ENCODE assay signal across 20 cellular contexts in genomic region chr18:27707201-27707600, GRCh38.
DNase-seq lines count a peak whose midpoint lies in the region; ATAC-seq and TF ChIP-seq lines count a peak whose summit lies in the region.
"Had no signal": no experiment of that assay in that cellular context is flagged by ENCODE, and none has a peak within 500 bp of the region (broad histone marks: within the 10 kb centered on the region; RNA-seq: fewer than 3 reads in every experiment).

No MANE protein-coding gene starts in this region.

- H3K27ac ChIP-seq in tibial nerve, result no peak overlapping the region
- H3K27ac ChIP-seq: BLaER1, SJSA1 had no signal

- H3K36me3 ChIP-seq in tibial nerve, result no peaks in the 10 kb centered on the region
- H3K36me3 ChIP-seq: BLaER1, SJSA1 had no signal

- peaks cover 0 to 11% (median 4%) of the 10 kb centered on the region in 4 donors for H3K9me3 ChIP-seq in tibial nerve
- H3K9me3 ChIP-seq: SJSA1 had no signal

- no peak overlapping the region for H3K4me3 Mint-ChIP-seq in activated T-helper 17 cell treated with anti-CD3 and anti-CD28 coated beads, Interleukin-2, amount 50 U/mL, for 72 hours
- H3K4me3 Mint-ChIP-seq: CD4-positive, alpha-beta memory T cell had no signal

- 95 to 96% methylated on average over 1 of the region's 1 CpG for WGBS in tibial nerve, 2 donors

- H3K27me3 Mint-ChIP-seq in activated T-helper 17 cell treated with anti-CD3 and anti-CD28 coated beads, Interleukin-2, amount 50 U/mL, for 72 hours, result no peaks in the 10 kb centered on the region
- H3K27me3 Mint-ChIP-seq: CD4-positive, alpha-beta memory T cell had no signal

- no peaks in the 10 kb centered on the region for H3K27me3 ChIP-seq in tibial nerve
- H3K27me3 ChIP-seq: BLaER1, SJSA1 had no signal

- H3K27ac Mint-ChIP-seq in activated T-helper 17 cell treated with anti-CD3 and anti-CD28 coated beads, Interleukin-2, amount 50 U/mL, for 72 hours, result no peak overlapping the region
- H3K27ac Mint-ChIP-seq: CD4-positive, alpha-beta memory T cell had no signal

- H3K36me3 Mint-ChIP-seq in activated T-helper 17 cell treated with anti-CD3 and anti-CD28 coated beads, Interleukin-2, amount 50 U/mL, for 72 hours (ENCODE audit: low read depth), result no peaks in the 10 kb centered on the region
- H3K36me3 Mint-ChIP-seq: CD4-positive, alpha-beta memory T cell had no signal

- no peak for TF ChIP-seq POLR2A in tibial nerve (IDR thresholded peaks at IDR 0.05)
- TF ChIP-seq POLR2A in GM18505 (IDR thresholded peaks at IDR 0.05; ENCODE audit: borderline replicate concordance, extremely low read depth, insufficient read depth, insufficient read length), result no peak

- no peaks in the 10 kb centered on the region for H3K4me1 ChIP-seq in tibial nerve

- no peak overlapping the region for H3K4me3 ChIP-seq in choroid plexus epithelial cell (ENCODE audit: low read depth, low read length)
- no peak overlapping the region for H3K4me3 ChIP-seq in fibroblast of the aortic adventitia (ENCODE audit: low read depth, low read length)
- no peak overlapping the region for H3K4me3 ChIP-seq in tibial nerve
- H3K4me3 ChIP-seq: BLaER1, SJSA1 had no signal

- no peak for TF ChIP-seq CTCF in choroid plexus epithelial cell (conservative IDR thresholded peaks at IDR 0.05; ENCODE audit: low read depth, low read length)
- no peak for TF ChIP-seq CTCF in fibroblast of the aortic adventitia (IDR thresholded peaks at IDR 0.05; ENCODE audit: insufficient read depth, low read length)
- TF ChIP-seq CTCF in tibial nerve (IDR thresholded peaks at IDR 0.05), result no peak

- no peak for TF ChIP-seq EP300 in tibial nerve (IDR thresholded peaks at IDR 0.05)

- H3K9me3 Mint-ChIP-seq in activated T-helper 17 cell treated with anti-CD3 and anti-CD28 coated beads, Interleukin-2, amount 50 U/mL, for 72 hours, result peaks cover 21% of the 10 kb centered on the region

- DNase-seq in LHCN-M2 (ENCODE audit: low read depth) (peak; percentile 45), choroid plexus epithelial cell (ENCODE audit: low read depth) (peak; percentile 12), fibroblast of the aortic adventitia (ENCODE audit: low read depth) (peak; percentile 20), tibial nerve (ENCODE audit: low spot score in 2 of 2) (no peak), GM03348 (ENCODE audit: low spot score) (no peak)
- DNase-seq: CD4-positive, alpha-beta memory T cell; DMS153; KG1; MV-4-11; NCI-H1694; NCI-H2081; NCI-H2171; NCI-H524 treated with DMSO at 0.1 percent for 48 hours; OCI-M1; T-helper 1 cell had no signal

- no peaks in the 10 kb centered on the region for H3K4me1 Mint-ChIP-seq in activated T-helper 17 cell treated with anti-CD3 and anti-CD28 coated beads, Interleukin-2, amount 50 U/mL, for 72 hours
- H3K4me1 Mint-ChIP-seq: CD4-positive, alpha-beta memory T cell had no signal

- no peak for ATAC-seq in GM18505 (IDR thresholded peaks at IDR 0.05; ENCODE audit: unreplicated experiment)
- no peak for ATAC-seq in activated T-helper 17 cell treated with anti-CD3 and anti-CD28 coated beads, Interleukin-2, amount 50 U/mL, for 72 hours (replicated peaks)
- ATAC-seq: Right ventricle myocardium inferior had no signal

Comparison
In these comparisons a context has a peak if more than half of its experiments do, and no peak if none do; other contexts are left out.
1. DNase-seq: peak in LHCN-M2 (single experiment), choroid plexus epithelial cell (single experiment) and fibroblast of the aortic adventitia (single experiment); none in tibial nerve (0 of 2) and GM03348 (single experiment).